ENCODE assay signal across 20 cellular contexts in genomic region chr6:43992783-43993505, GRCh38.
DNase-seq lines count a peak whose midpoint lies in the region; ATAC-seq, FAIRE-seq and TF ChIP-seq lines count a peak whose summit lies in the region.
"Had no signal": no experiment of that assay in that cellular context is flagged by ENCODE, and none has a peak within 500 bp of the region (broad histone marks: within the 10 kb centered on the region; RNA-seq: fewer than 3 reads in every experiment).

No MANE protein-coding gene starts in this region.

- TF ChIP-seq POLR2A in HepG2 (IDR thresholded peaks at IDR 0.05; ENCODE audit: insufficient read depth in 1 of 2, low read depth in 2 of 2, low read length in 2 of 2): no peak

- no peak for TF ChIP-seq EP300 in HepG2 (IDR thresholded peaks at IDR 0.05; ENCODE audit: low read depth in 2 of 2, low read length in 2 of 2)
- no peak for TF ChIP-seq EP300 in HepG2 (CRISPR knock-in tag; IDR thresholded peaks at IDR 0.05; ENCODE audit: borderline replicate concordance)

- H3K36me3 ChIP-seq in HepG2 (replicated peaks in 1 of 2; ENCODE audit: control insufficient read depth in 1 of 2, insufficient read depth in 2 of 2, low read length in 2 of 2) (no peaks in the 10 kb centered on the region), thoracic aorta (no peaks in the 10 kb centered on the region), colonic mucosa (no peaks in the 10 kb centered on the region)
- H3K36me3 ChIP-seq: HAP-1 had no signal

- WGBS in HepG2 (ENCODE audit: low lambda C conversion rate): 37% methylated on average over 3 of the region's 4 CpGs

- H3K4me3 ChIP-seq in HepG2 (replicated peaks in 1 of 3; ENCODE audit: insufficient read depth in 1 of 3, low read depth in 2 of 3, low read length in 3 of 3): no peak overlapping the region
- no peak overlapping the region for H3K4me3 ChIP-seq in thoracic aorta
- H3K4me3 ChIP-seq in colonic mucosa: no peak overlapping the region
- H3K4me3 ChIP-seq: A549, HAP-1 had no signal

- no TSS peak for BruUV-seq in HepG2 (replicated peaks; lab: Mats Ljungman, UMichigan)

- no peak overlapping the region for H3K27ac Mint-ChIP-seq in chondrocyte (ENCODE audit: unreplicated experiment)
- H3K27ac Mint-ChIP-seq: activated CD4-positive, alpha-beta T cell treated with anti-CD3 and anti-CD28 coated beads for 36 hours; T-helper 2 cell treated with Interferon-gamma antibody and Interleukin-4, amounts not matched to agents 5 μg/mL and 100 μg/mL, for 36 hours; type B pancreatic cell had no signal

- intact Hi-C loops in HepG2 (cut with micrococcal nuclease; ENCODE audit: unreplicated experiment): loop anchor here (5.0 kb wide), 1 partner anchor 49 kb away; no protein-coding TSS in a partner anchor
- intact Hi-C loops in colonic mucosa (cut with DNase I): no loop called here

- no peak overlapping the region for H3K4me3 Mint-ChIP-seq in chondrocyte (ENCODE audit: unreplicated experiment)
- H3K4me3 Mint-ChIP-seq: activated CD4-positive, alpha-beta T cell treated with anti-CD3 and anti-CD28 coated beads for 36 hours; T-helper 2 cell treated with Interferon-gamma antibody and Interleukin-4, amounts not matched to agents 5 μg/mL and 100 μg/mL, for 36 hours; type B pancreatic cell had no signal

- no peaks in the 10 kb centered on the region for H3K79me2 ChIP-seq in HepG2 (ENCODE audit: insufficient read depth, low read length)

- H3K27me3 ChIP-seq in HepG2 (ENCODE audit: control insufficient read depth in 1 of 2, insufficient read depth in 2 of 2, low read length in 2 of 2) (peaks cover 4 to 14% of the 10 kb centered on the region in 2 experiments; a peak in 3 of 5 replicates), thoracic aorta (replicated peaks; ENCODE audit: insufficient read depth) (no peaks in the 10 kb centered on the region), colonic mucosa (no peaks in the 10 kb centered on the region)

- CTCF ChIA-PET in HepG2 (lab: Yijun Ruan, JAX; ENCODE audit: low intra/inter-chr PET ratio, low total read pairs): no interaction called here

- no peak for FAIRE-seq in HepG2 (lab: Jason Lieb, UNC)
- FAIRE-seq: A549, astrocyte, colon, GM18507 had no signal

- H3K9me3 ChIP-seq in HepG2 (ENCODE audit: low read length) (no peaks in the 10 kb centered on the region), thoracic aorta (no peaks in the 10 kb centered on the region), colonic mucosa (no peaks in the 10 kb centered on the region)
- H3K9me3 ChIP-seq: A549, HAP-1 had no signal

- ATAC-seq in HepG2 (no peak), thoracic aorta (ENCODE audit: insufficient number of reproducible peaks, low FRiP score, low read depth) (peak; percentile 63), GM21526 (IDR thresholded peaks at IDR 0.05; ENCODE audit: low FRiP score, unreplicated experiment) (no peak)
- ATAC-seq: A549 had no signal

- no peak for TF ChIP-seq RAD21 in HepG2 (CRISPR knock-in tag; IDR thresholded peaks at IDR 0.05)

- H3K4me1 ChIP-seq in HepG2 (ENCODE audit: insufficient read depth, low read length) (peaks cover 85% of the 10 kb centered on the region), thoracic aorta (ENCODE audit: control insufficient read depth in 1 of 2, low read depth in 2 of 2) (peaks cover 8 to 53% of the 10 kb centered on the region in 2 donors), colonic mucosa (peaks cover 6% of the 10 kb centered on the region)
- H3K4me1 ChIP-seq: HAP-1 had no signal

- H3K27me3 Mint-ChIP-seq in chondrocyte (ENCODE audit: low read depth): no peaks in the 10 kb centered on the region
- H3K27me3 Mint-ChIP-seq: activated CD4-positive, alpha-beta T cell treated with anti-CD3 and anti-CD28 coated beads for 36 hours had no signal

- in situ Hi-C loops in HepG2 (cut with HindIII; ENCODE audit: extremely low pct_ligation_motif_present, low pct_unique_long_range_greater_than_20kb): no loop called here

- DNase-seq in NCI-H146 (lab: John Stamatoyannopoulos, UW) (peak; percentile 58), NCI-H146 treated with DMSO at 0.1 percent for 48 hours (lab: John Stamatoyannopoulos, UW; ENCODE audit: unreplicated experiment) (no peak), chondrocyte (ENCODE audit: low spot score) (peak; percentile 52), HepG2 (ENCODE audit: low spot score) (no peak), thoracic aorta (ENCODE audit: low spot score) (no peak), putamen (ENCODE audit: low spot score) (no peak), colonic mucosa (no peak)
- DNase-seq: DND-41; NCI-H1436 treated with DMSO at 0.1 percent for 48 hours; stimulated activated naive CD4-positive, alpha-beta T cell had no signal

- H3K27ac ChIP-seq in HepG2 (ENCODE audit: extremely low read length, insufficient read depth, low read length) (no peak overlapping the region), thoracic aorta (peak overlapping the region; percentile 47 to 56), colonic mucosa (no peak overlapping the region)
- H3K27ac ChIP-seq: C4-2B had no signal

- H3K4me1 Mint-ChIP-seq in chondrocyte (ENCODE audit: low read depth): peaks cover 27% of the 10 kb centered on the region
- H3K4me1 Mint-ChIP-seq: activated CD4-positive, alpha-beta T cell treated with anti-CD3 and anti-CD28 coated beads for 36 hours had no signal

- H4K20me1 ChIP-seq in HepG2 (ENCODE audit: insufficient read depth, low read length): no peaks in the 10 kb centered on the region

- H3K9me3 Mint-ChIP-seq in chondrocyte (ENCODE audit: low read depth): peaks cover 4% of the 10 kb centered on the region
- H3K9me3 Mint-ChIP-seq: T-helper 2 cell treated with Interferon-gamma antibody and Interleukin-4, amounts not matched to agents 5 μg/mL and 100 μg/mL, for 36 hours; type B pancreatic cell had no signal

- H3K4me2 ChIP-seq in HepG2 (ENCODE audit: low read depth, low read length): no peak overlapping the region; the same call in 1 of the 2 replicates
- H3K4me2 ChIP-seq: A549 had no signal

- H3K9ac ChIP-seq in HepG2 (ENCODE audit: insufficient read depth, low read depth, low read length) (no peak overlapping the region), colonic mucosa (ENCODE audit: low read depth in 2 of 2, low read length in 2 of 2) (no peak overlapping the region)

- POLR2A ChIA-PET in HepG2 (lab: Yijun Ruan, JAX): no interaction called here

- H2AFZ ChIP-seq in HepG2 (ENCODE audit: low read length): no peak overlapping the region

- no peaks in the 10 kb centered on the region for H3K36me3 Mint-ChIP-seq in chondrocyte (ENCODE audit: low read depth)
- H3K36me3 Mint-ChIP-seq: type B pancreatic cell had no signal

- TF ChIP-seq CTCF in chondrocyte (IDR thresholded peaks at IDR 0.05) (no peak), HepG2 (CRISPR knock-in tag; IDR thresholded peaks at IDR 0.05) (no peak), thoracic aorta (IDR thresholded peaks at IDR 0.05) (no peak), colonic mucosa (IDR thresholded peaks at IDR 0.05) (no peak)

TF ChIP-seq in HepG2, 621 proteins besides CTCF, POLR2A, EP300 and RAD21 (continues in another document):
- TF ChIP-seq HIC2 (CRISPR knock-in tag; IDR thresholded peaks at IDR 0.05; ENCODE audit: low read depth): peak; percentile 16; the same call in 1 of the 2 replicates
- no peak for TF ChIP-seq ZBTB44 (CRISPR knock-in tag; IDR thresholded peaks at IDR 0.05)
- TF ChIP-seq ZNF891 (CRISPR knock-in tag; IDR thresholded peaks at IDR 0.05): no peak

Comparison
In these comparisons a context has a peak if more than half of its experiments do, and no peak if none do; other contexts are left out.
1. DNase-seq: peak in NCI-H146 (single experiment) and chondrocyte (single experiment); none in NCI-H146 treated with DMSO at 0.1 percent for 48 hours (single experiment), HepG2 (single experiment), thoracic aorta (single experiment), putamen (single experiment) and colonic mucosa (single experiment).
2. H3K27ac ChIP-seq: peak in thoracic aorta (2 of 2); none in HepG2 (single experiment) and colonic mucosa (single experiment).